In the genomic region with DNA sequence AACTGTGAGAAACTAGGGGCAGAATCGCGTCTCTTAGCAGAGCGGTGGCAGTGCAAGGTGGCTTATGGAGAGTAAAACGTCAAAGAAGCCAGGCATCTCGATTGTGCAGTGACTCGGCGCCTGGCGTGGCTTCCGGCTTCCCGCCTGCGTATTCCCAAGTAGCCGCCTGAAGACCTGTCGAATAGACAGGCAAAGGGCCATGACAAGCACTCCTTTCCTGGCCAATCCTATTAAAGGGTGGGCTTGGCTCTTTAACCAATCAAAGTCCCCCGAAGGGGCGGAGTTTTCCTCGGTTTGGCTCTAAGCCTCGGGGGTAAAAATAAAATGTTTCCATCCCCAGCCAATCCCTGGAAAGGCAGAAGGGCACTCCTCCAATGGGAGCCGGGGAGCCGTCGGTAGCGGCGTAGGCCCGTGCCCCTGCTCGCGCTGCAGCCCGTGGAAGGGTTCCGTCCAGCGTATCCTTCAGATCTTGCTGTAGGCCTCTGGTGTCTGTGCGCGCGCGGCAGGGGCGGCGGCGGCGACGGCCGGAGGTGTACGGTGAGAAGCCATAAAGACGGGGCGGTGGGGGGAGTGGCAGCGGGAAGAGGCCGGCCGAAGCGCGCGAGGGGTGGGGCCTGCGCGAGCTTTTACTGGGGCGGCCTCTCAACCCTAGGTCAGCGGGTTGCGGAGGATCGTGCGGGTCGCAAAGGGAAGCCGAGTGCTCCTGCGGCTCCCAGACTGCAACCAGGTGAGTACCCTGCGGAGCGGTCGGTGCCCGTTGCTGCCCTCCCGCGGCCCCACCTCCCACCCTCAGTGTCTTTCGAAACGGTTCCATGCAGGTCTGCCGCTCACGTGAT, we compare ENCODE assay signal across 8 cellular contexts.
A peak's percentile ranks its signal among the peaks of the same experiment; 100 is the strongest.
DNase-seq lines count a peak whose midpoint lies in the region; ATAC-seq and TF ChIP-seq lines count a peak whose summit lies in the region.

A gene with protein sequence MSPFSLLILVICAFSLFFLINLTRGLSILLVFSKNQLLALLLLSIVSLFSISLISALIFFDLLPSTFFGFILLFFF (plus strand): TSS at position 395 of the 836 bp plus-strand sequence. CDS start 30,131 bp downstream, outside the sequence.

- no peak for TF ChIP-seq CTCF in WI38 (IDR thresholded peaks at IDR 0.05; ENCODE audit: low read depth, low read length)
- TF ChIP-seq CTCF in cardiac fibroblast (IDR thresholded peaks at IDR 0.05; ENCODE audit: low read depth, low read length), result no peak

- H3K27ac ChIP-seq in skin epidermis, result peak within 1 kb of the TSS; percentile 6 to 87 (median 76)

- in situ Hi-C loops in ACHN (cut with HindIII; ENCODE audit: low pct_ligation_motif_present, low pct_unique_long_range_greater_than_20kb, low sequenced_read_pairs), result no loop called here

- peak within 1 kb of the TSS; percentile 71 for H3K4me3 ChIP-seq in WI38 (ENCODE audit: low read depth, low read length)
- peak within 1 kb of the TSS; percentile 69 to 77 for H3K4me3 ChIP-seq in cardiac fibroblast (replicated peaks in 1 of 2; ENCODE audit: low read depth in 2 of 2, low read length in 2 of 2)
- H3K4me3 ChIP-seq in skin epidermis, result peak within 1 kb of the TSS; percentile 52 to 67 (median 60)

- ATAC-seq in GM18870 (IDR thresholded peaks at IDR 0.05; ENCODE audit: unreplicated experiment) (peak; percentile 84), HG03135 (IDR thresholded peaks at IDR 0.05; ENCODE audit: unreplicated experiment) (peak; percentile 74)

- DNase-seq in ACHN (peak; percentile 90), NCI-H2196 (lab: John Stamatoyannopoulos, UW; ENCODE audit: unreplicated experiment) (peak; percentile 88), cardiac fibroblast (ENCODE audit: low read depth in 2 of 2) (peak; percentile 95), iPS-NIHi11 (ENCODE audit: low spot score) (peak; percentile 80)

Comparison
In these comparisons a context has a peak if more than half of its experiments do, and no peak if none do; other contexts are left out.
1. Peak in every context shown above with its lines: DNase-seq, ATAC-seq, H3K4me3 ChIP-seq and H3K27ac ChIP-seq.